In genomic region chr9:109297899-109298298, GRCh38 we compare ENCODE assay signal across 18 cellular contexts. TPM values are rescaled to one million over a fixed set of nuclear protein-coding genes. Genes with fewer than 3 reads are reported as not detected.
DNase-seq lines count a peak whose midpoint lies in the region; ATAC-seq, FAIRE-seq and TF ChIP-seq lines count a peak whose summit lies in the region.
"Had no signal": no experiment of that assay in that cellular context is flagged by ENCODE, and none has a peak within 500 bp of the region (broad histone marks: within the 10 kb centered on the region; RNA-seq: fewer than 3 reads in every experiment).

No MANE protein-coding gene starts in this region.

- H3K27me3 ChIP-seq in DND-41 (ENCODE audit: insufficient read depth, low read length, poor library complexity) (no peaks in the 10 kb centered on the region), astrocyte (ENCODE audit: insufficient read depth, low read length) (peaks cover 5% of the 10 kb centered on the region)
- H3K27me3 ChIP-seq: BLaER1 had no signal

- no peaks in the 10 kb centered on the region for H3K36me3 Mint-ChIP-seq in astrocyte (ENCODE audit: low read depth, unreplicated experiment)
- no peaks in the 10 kb centered on the region for H3K36me3 Mint-ChIP-seq in stimulated activated naive B cell treated with anti-CD40 and anti-IgM and Interleukin-4, amounts not matched to agents 10 μg/mL and 1 μg/mL and 100 μg/mL, for 72 hours
- H3K36me3 Mint-ChIP-seq: activated naive CD8-positive, alpha-beta T cell had no signal

- no peaks in the 10 kb centered on the region for H4K20me1 ChIP-seq in DND-41 (ENCODE audit: insufficient read depth, low read length)
- H4K20me1 ChIP-seq in astrocyte (ENCODE audit: insufficient read depth, low read length): peaks cover 6% of the 10 kb centered on the region
- H4K20me1 ChIP-seq: BLaER1 had no signal

- H3K9me3 Mint-ChIP-seq in astrocyte (ENCODE audit: unreplicated experiment): no peaks in the 10 kb centered on the region
- peaks cover 0 to 2% of the 10 kb centered on the region in 2 donors for H3K9me3 Mint-ChIP-seq in stimulated activated naive B cell treated with anti-CD40 and anti-IgM and Interleukin-4, amounts not matched to agents 10 μg/mL and 1 μg/mL and 100 μg/mL, for 72 hours
- H3K9me3 Mint-ChIP-seq: H9, nephron progenitor cell had no signal

- peaks cover 16% of the 10 kb centered on the region for H3K27me3 Mint-ChIP-seq in astrocyte (ENCODE audit: low read depth, unreplicated experiment)
- peaks cover 26 to 32% of the 10 kb centered on the region in 2 donors for H3K27me3 Mint-ChIP-seq in stimulated activated naive B cell treated with anti-CD40 and anti-IgM and Interleukin-4, amounts not matched to agents 10 μg/mL and 1 μg/mL and 100 μg/mL, for 72 hours

- H3K4me3 Mint-ChIP-seq in astrocyte (ENCODE audit: unreplicated experiment): no peak overlapping the region
- no peak overlapping the region for H3K4me3 Mint-ChIP-seq in stimulated activated naive B cell treated with anti-CD40 and anti-IgM and Interleukin-4, amounts not matched to agents 10 μg/mL and 1 μg/mL and 100 μg/mL, for 72 hours
- H3K4me3 Mint-ChIP-seq: activated naive CD8-positive, alpha-beta T cell; H9; nephron progenitor cell had no signal

- peaks cover 10% of the 10 kb centered on the region; the same call in 1 of the 2 replicates for H3K4me1 ChIP-seq in DND-41 (ENCODE audit: insufficient read depth, low read length)
- peaks cover 8% of the 10 kb centered on the region for H3K4me1 ChIP-seq in astrocyte (ENCODE audit: insufficient read depth, low read length)
- H3K4me1 ChIP-seq: SJCRH30 had no signal

- no peak overlapping the region for H3K4me2 ChIP-seq in DND-41 (ENCODE audit: insufficient read depth, low read length)
- peak overlapping the region; percentile 28 for H3K4me2 ChIP-seq in astrocyte (ENCODE audit: low read length)
- H3K4me2 ChIP-seq: BLaER1 had no signal

- H3K4me1 Mint-ChIP-seq in astrocyte (ENCODE audit: low read depth, unreplicated experiment): peaks cover 2% of the 10 kb centered on the region
- no peaks in the 10 kb centered on the region for H3K4me1 Mint-ChIP-seq in stimulated activated naive B cell treated with anti-CD40 and anti-IgM and Interleukin-4, amounts not matched to agents 10 μg/mL and 1 μg/mL and 100 μg/mL, for 72 hours

- H3K27ac Mint-ChIP-seq in astrocyte (ENCODE audit: unreplicated experiment): no peak overlapping the region
- no peak overlapping the region for H3K27ac Mint-ChIP-seq in stimulated activated naive B cell treated with anti-CD40 and anti-IgM and Interleukin-4, amounts not matched to agents 10 μg/mL and 1 μg/mL and 100 μg/mL, for 72 hours
- H3K27ac Mint-ChIP-seq: activated naive CD8-positive, alpha-beta T cell; nephron progenitor cell had no signal

- H3K9ac ChIP-seq in DND-41 (ENCODE audit: low read depth, low read length) (no peak overlapping the region), astrocyte (ENCODE audit: low read length) (no peak overlapping the region)
- H3K9ac ChIP-seq: BLaER1 had no signal

- peak; percentile 41 for FAIRE-seq in astrocyte (lab: Jason Lieb, UNC)
- FAIRE-seq: GM18507 had no signal

- peak; percentile 33 for DNase-seq in DND-41
- peak; percentile 84 for DNase-seq in LHCN-M2 (ENCODE audit: low read depth)
- peak; percentile 97 for DNase-seq in astrocyte (ENCODE audit: low read depth)
- peak; percentile 33 for DNase-seq in kidney glomerular epithelial cell (lab: John Stamatoyannopoulos, UW)
- DNase-seq in stimulated activated naive B cell treated with anti-CD40 and anti-IgM and Interleukin-4, amounts not matched to agents 10 μg/mL and 1 μg/mL and 100 μg/mL, for 72 hours: no peak
- no peak for DNase-seq in NCI-H748 (lab: John Stamatoyannopoulos, UW; ENCODE audit: unreplicated experiment)
- no peak for DNase-seq in epidermal melanocyte (ENCODE audit: insufficient read length, low spot score)
- DNase-seq: H9, head of caudate nucleus, left ventricle myocardium inferior, NCI-H1436 treated with DMSO at 0.1 percent for 48 hours, nephron progenitor cell, right cardiac atrium had no signal

- H3K27ac ChIP-seq in DND-41 (ENCODE audit: low read length): no peak overlapping the region
- no peak overlapping the region for H3K27ac ChIP-seq in astrocyte (ENCODE audit: low read depth, low read length)
- H3K27ac ChIP-seq: BLaER1, left ventricle myocardium inferior, SJCRH30 had no signal

- TF ChIP-seq CTCF in DND-41 (IDR thresholded peaks at IDR 0.05; ENCODE audit: borderline replicate concordance, extremely low read depth, low read length, poor library complexity, severe bottlenecking): no peak
- no peak for TF ChIP-seq CTCF in astrocyte (IDR thresholded peaks at IDR 0.05; ENCODE audit: insufficient read depth, low read depth, low read length)

- H3K36me3 ChIP-seq in DND-41 (ENCODE audit: insufficient read depth, low read length) (no peaks in the 10 kb centered on the region), astrocyte (ENCODE audit: insufficient read depth, low read length) (no peaks in the 10 kb centered on the region)
- H3K36me3 ChIP-seq: BLaER1, left ventricle myocardium inferior, SJCRH30 had no signal

- ATAC-seq in DND-41 (ENCODE audit: insufficient read depth, low read depth): peak; percentile 90
- ATAC-seq in stimulated activated naive B cell treated with anti-CD40 and anti-IgM and Interleukin-4, amounts not matched to agents 10 μg/mL and 1 μg/mL and 100 μg/mL, for 72 hours (replicated peaks): no peak
- no peak for ATAC-seq in HG03135 (IDR thresholded peaks at IDR 0.05; ENCODE audit: unreplicated experiment)
- ATAC-seq: right cardiac atrium had no signal

- H2AFZ ChIP-seq in DND-41 (ENCODE audit: low read depth, low read length) (no peak overlapping the region), astrocyte (ENCODE audit: low read depth, low read length) (no peak overlapping the region)

- H3K9me3 ChIP-seq in DND-41 (ENCODE audit: insufficient read depth, low read length, severe bottlenecking) (no peaks in the 10 kb centered on the region), astrocyte (ENCODE audit: insufficient read depth, low read depth, low read length) (no peaks in the 10 kb centered on the region)
- H3K9me3 ChIP-seq: BLaER1, left ventricle myocardium inferior, SJCRH30 had no signal

- no peak overlapping the region for H3K4me3 ChIP-seq in DND-41 (ENCODE audit: low read depth in 1 of 2, low read length in 2 of 2)
- no peak overlapping the region for H3K4me3 ChIP-seq in astrocyte (ENCODE audit: insufficient read depth, low read depth, low read length)
- H3K4me3 ChIP-seq: BLaER1, left ventricle myocardium inferior, SJCRH30 had no signal

- H3K79me2 ChIP-seq in DND-41 (ENCODE audit: insufficient read depth, low read length) (no peaks in the 10 kb centered on the region), astrocyte (ENCODE audit: insufficient read depth, low read length) (no peaks in the 10 kb centered on the region)

RNA-seq across cellular contexts. Expression of gene EPB41L4B, which starts 23.0 kb away (rescaled TPM):
- total RNA-seq in LHCN-M2 (2014; rRNA removed) (2.1 and 2.4 TPM in 2 replicates), astrocyte (1.2 and 2.0 TPM in 2 replicates)
- polyA plus RNA-seq in LHCN-M2 (2012): 1.8 TPM

Comparison
In these comparisons a context has a peak if more than half of its experiments do, and no peak if none do; other contexts are left out.
1. DNase-seq: peak in DND-41 (single experiment), LHCN-M2 (single experiment), astrocyte (single experiment) and kidney glomerular epithelial cell (single experiment); none in stimulated activated naive B cell treated with anti-CD40 and anti-IgM and Interleukin-4, amounts not matched to agents 10 μg/mL and 1 μg/mL and 100 μg/mL, for 72 hours (single experiment), NCI-H748 (single experiment) and epidermal melanocyte (single experiment).